23 cellular contexts compared by ENCODE assay signal in genomic region chr7:84258628-84259027, GRCh38.
DNase-seq lines count a peak whose midpoint lies in the region; ATAC-seq and TF ChIP-seq lines count a peak whose summit lies in the region.
"Had no signal": no experiment of that assay in that cellular context is flagged by ENCODE, and none has a peak within 500 bp of the region (broad histone marks: within the 10 kb centered on the region; RNA-seq: fewer than 3 reads in every experiment).

No MANE protein-coding gene starts in this region.

- no peaks in the 10 kb centered on the region for H3K9me3 ChIP-seq in IMR-90 (ENCODE audit: control insufficient read depth, insufficient read depth, low read length)
- H3K9me3 ChIP-seq: heart left ventricle, MG63, tibial artery had no signal

- ATAC-seq in IMR-90 (ENCODE audit: low read depth) (no peak), GM21619 (IDR thresholded peaks at IDR 0.05; ENCODE audit: unreplicated experiment) (no peak), GM21528 (IDR thresholded peaks at IDR 0.05; ENCODE audit: low FRiP score, unreplicated experiment) (no peak)
- ATAC-seq: heart left ventricle, natural killer cell had no signal

- no peak overlapping the region for H3K14ac ChIP-seq in IMR-90 (replicated peaks; ENCODE audit: low read depth, low read length)

- no peak overlapping the region for H2AK5ac ChIP-seq in IMR-90 (ENCODE audit: low read depth, low read length)

- H3K23ac ChIP-seq in IMR-90 (ENCODE audit: low read depth, low read length) = no peak overlapping the region

- H2AFZ ChIP-seq in IMR-90 (replicated peaks; ENCODE audit: low read length, poor library complexity) = no peak overlapping the region

- H3K9ac ChIP-seq in IMR-90 (ENCODE audit: low read depth, low read length) = no peak overlapping the region

- dilution Hi-C loops in IMR-90 (cut with HindIII; ENCODE audit: low sequenced_read_pairs, unreplicated experiment) = no loop called here

- no peak overlapping the region for H2BK120ac ChIP-seq in IMR-90 (ENCODE audit: low read depth, low read length)

- no peaks in the 10 kb centered on the region for H4K20me1 ChIP-seq in IMR-90 (ENCODE audit: insufficient read depth, low read length)

- intact Hi-C loops in IMR-90 (cut with micrococcal nuclease) = no loop called here

- H3K27ac ChIP-seq in IMR-90 (ENCODE audit: insufficient read depth, low read length) = no peak overlapping the region
- H3K27ac ChIP-seq: C4-2B, epithelial cell of prostate, heart left ventricle, tibial artery had no signal

- DNase-seq in EH (ENCODE audit: low read depth) (peak; percentile 70), IMR-90 (peak; percentile 48), astrocyte of the cerebellum (ENCODE audit: low read depth) (peak; percentile 59), mesothelial cell of epicardium (ENCODE audit: low spot score in 2 of 2, unreplicated experiment in 2 of 2) (no peak), NCI-H2227 (lab: John Stamatoyannopoulos, UW; ENCODE audit: unreplicated experiment) (no peak), hippocampal formation (lab: John Stamatoyannopoulos, UW) (no peak)
- DNase-seq: activated naive CD4-positive, alpha-beta T cell treated with anti-CD3 and anti-CD28 coated beads for 36 hours; activated T-cell treated with anti-CD3 and anti-CD28 coated beads for 4 hours; dermis blood vessel endothelial cell; heart left ventricle; islet precursor cell; MG63; natural killer cell; NCI-H2107; posterior cingulate gyrus; stimulated activated CD4-positive, alpha-beta T cell treated with anti-CD3 and anti-CD28 coated beads, Interleukin-12 subunit alpha, Interleukin-12 subunit beta, amount 100 ng/mL, for 4 hours; tibial artery had no signal

- no peaks in the 10 kb centered on the region for H3K36me3 Mint-ChIP-seq in mesothelial cell of epicardium
- H3K36me3 Mint-ChIP-seq: brain, memory B cell, natural killer cell had no signal

- no peak overlapping the region for H4K91ac ChIP-seq in IMR-90 (ENCODE audit: insufficient read depth, low read depth, low read length)

- BruUV-seq in IMR-90 (replicated peaks; lab: Mats Ljungman, UMichigan) = no TSS peak

- POLR2A ChIA-PET in IMR-90 (lab: Charles Lee; ENCODE audit: unreplicated experiment) = interaction anchor here (0.6 kb wide), 1 partner anchor 11 kb away, joined by 7 read pairs; no protein-coding TSS in a partner anchor

- H3K9me3 Mint-ChIP-seq in mesothelial cell of epicardium = peaks cover 6% of the 10 kb centered on the region
- H3K9me3 Mint-ChIP-seq: activated naive CD4-positive, alpha-beta T cell treated with anti-CD3 and anti-CD28 coated beads for 36 hours; brain had no signal

- no peak overlapping the region for H3K4ac ChIP-seq in IMR-90 (ENCODE audit: low read depth, low read length)

- H3K9me1 ChIP-seq in IMR-90 (ENCODE audit: insufficient read depth, low read length) = peaks cover 2% of the 10 kb centered on the region; the same call in 1 of the 2 replicates

- TF ChIP-seq POLR2A in IMR-90 (IDR thresholded peaks at IDR 0.05; ENCODE audit: low read depth, low read length) = no peak

- peak overlapping the region; percentile 34 for H3K27ac Mint-ChIP-seq in mesothelial cell of epicardium
- H3K27ac Mint-ChIP-seq: activated naive CD4-positive, alpha-beta T cell treated with anti-CD3 and anti-CD28 coated beads for 36 hours; brain; memory B cell; natural killer cell had no signal

- H3K27me3 Mint-ChIP-seq in mesothelial cell of epicardium (ENCODE audit: low read depth) = no peaks in the 10 kb centered on the region
- H3K27me3 Mint-ChIP-seq: brain, memory B cell had no signal

- CTCF ChIA-PET in IMR-90 (lab: Yijun Ruan, JAX) = interaction anchor here (0.6 kb wide), 1 partner anchor 11 kb away, joined by 4 read pairs; no protein-coding TSS in a partner anchor

- no peaks in the 10 kb centered on the region; the same call in 1 of the 2 replicates for H3K4me1 ChIP-seq in IMR-90 (ENCODE audit: control insufficient read depth, insufficient read depth, low read length)
- H3K4me1 ChIP-seq: heart left ventricle, tibial artery had no signal

- H2BK20ac ChIP-seq in IMR-90 (ENCODE audit: low read depth, low read length) = no peak overlapping the region

- no peak for TF ChIP-seq CTCF in IMR-90 (conservative IDR thresholded peaks at IDR 0.05; ENCODE audit: low read depth, low read length)
- TF ChIP-seq CTCF in astrocyte of the cerebellum (IDR thresholded peaks at IDR 0.05; ENCODE audit: low read depth, low read length, missing control alignments) = no peak
- TF ChIP-seq CTCF in mesothelial cell of epicardium (IDR thresholded peaks at IDR 0.05; ENCODE audit: unreplicated experiment) = no peak

- H3K4me3 Mint-ChIP-seq in mesothelial cell of epicardium = no peak overlapping the region
- H3K4me3 Mint-ChIP-seq: activated naive CD4-positive, alpha-beta T cell treated with anti-CD3 and anti-CD28 coated beads for 36 hours; brain; memory B cell; natural killer cell had no signal

- H3K79me1 ChIP-seq in IMR-90 (ENCODE audit: low read depth in 1 of 2, low read length in 2 of 2) = no peaks in the 10 kb centered on the region

- H2AK9ac ChIP-seq in IMR-90 (replicated peaks; ENCODE audit: low read depth, low read length, poor library complexity) = no peak overlapping the region

- H3K4me1 Mint-ChIP-seq in mesothelial cell of epicardium = peaks cover 28% of the 10 kb centered on the region
- H3K4me1 Mint-ChIP-seq: memory B cell, natural killer cell had no signal

- H3K4me3 ChIP-seq in IMR-90 (ENCODE audit: insufficient read depth, low read depth, low read length) = no peak overlapping the region
- H3K4me3 ChIP-seq in astrocyte of the cerebellum (ENCODE audit: low read depth, low read length) = no peak overlapping the region
- H3K4me3 ChIP-seq: heart left ventricle, MG63, tibial artery had no signal

- no peak overlapping the region for H4K5ac ChIP-seq in IMR-90 (ENCODE audit: low read depth, low read length)

- H3K56ac ChIP-seq in IMR-90 (ENCODE audit: extremely low read depth, insufficient read depth, low read length) = no peak overlapping the region

- no peak overlapping the region for H2BK15ac ChIP-seq in IMR-90 (ENCODE audit: low read depth, low read length)

- no peak overlapping the region for H2BK5ac ChIP-seq in IMR-90 (ENCODE audit: low read depth, low read length, poor library complexity, severe bottlenecking)

- H3K27me3 ChIP-seq in IMR-90 (ENCODE audit: control insufficient read depth, insufficient read depth, low read length) = no peaks in the 10 kb centered on the region
- H3K27me3 ChIP-seq: heart left ventricle, MG63, tibial artery had no signal

- H4K8ac ChIP-seq in IMR-90 (ENCODE audit: low read depth in 2 of 2, low read length in 2 of 2) = no peak overlapping the region

- in situ Hi-C loops in IMR-90 (cut with MboI; ENCODE audit: low sequenced_read_pairs) = no loop called here
- in situ Hi-C loops in astrocyte of the cerebellum (cut with HindIII; ENCODE audit: low sequenced_read_pairs) = no loop called here

- no peaks in the 10 kb centered on the region for H3K36me3 ChIP-seq in IMR-90 (ENCODE audit: control insufficient read depth, insufficient read depth, low read length)
- H3K36me3 ChIP-seq: heart left ventricle, MG63, tibial artery had no signal

- H3K18ac ChIP-seq in IMR-90 (ENCODE audit: low read depth, low read length) = no peak overlapping the region

- no peak for TF ChIP-seq RAD21 in IMR-90 (IDR thresholded peaks at IDR 0.05; ENCODE audit: low read length)

- H3K4me2 ChIP-seq in IMR-90 (ENCODE audit: low read depth, low read length) = no peak overlapping the region

TF ChIP-seq in IMR-90, 13 proteins besides CTCF, POLR2A, EP300 and RAD21:
- TF ChIP-seq MAFK (IDR thresholded peaks at IDR 0.05; ENCODE audit: low read depth, low read length) = no peak
- TF ChIP-seq SMC3 (IDR thresholded peaks at IDR 0.05; ENCODE audit: low read depth, low read length) = no peak
- TF ChIP-seq, protein P1, sequence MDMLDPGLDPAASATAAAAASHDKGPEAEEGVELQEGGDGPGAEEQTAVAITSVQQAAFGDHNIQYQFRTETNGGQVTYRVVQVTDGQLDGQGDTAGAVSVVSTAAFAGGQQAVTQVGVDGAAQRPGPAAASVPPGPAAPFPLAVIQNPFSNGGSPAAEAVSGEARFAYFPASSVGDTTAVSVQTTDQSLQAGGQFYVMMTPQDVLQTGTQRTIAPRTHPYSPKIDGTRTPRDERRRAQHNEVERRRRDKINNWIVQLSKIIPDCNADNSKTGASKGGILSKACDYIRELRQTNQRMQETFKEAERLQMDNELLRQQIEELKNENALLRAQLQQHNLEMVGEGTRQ (IDR thresholded peaks at IDR 0.05; ENCODE audit: low read depth, low read length) = no peak
- TF ChIP-seq CHD1 (IDR thresholded peaks at IDR 0.05; ENCODE audit: low read depth, low read length) = no peak
- TF ChIP-seq CEBPB (IDR thresholded peaks at IDR 0.05; ENCODE audit: low read depth, low read length) = peak; percentile 29; the same call in 1 of the 2 replicates
- TF ChIP-seq FOS (IDR thresholded peaks at IDR 0.05; ENCODE audit: low read depth, low read length) = no peak

Comparison
In these comparisons a context has a peak if more than half of its experiments do, and no peak if none do; other contexts are left out.
1. DNase-seq: peak in EH (single experiment), IMR-90 (single experiment) and astrocyte of the cerebellum (single experiment); none in mesothelial cell of epicardium (0 of 2), NCI-H2227 (single experiment) and hippocampal formation (0 of 2).